1 cellular context compared by ENCODE assay signal in genomic region chrX:72030431-72030830, GRCh38.
A peak's percentile ranks its signal among the peaks of the same experiment; 100 is the strongest.
TF ChIP-seq lines count a peak whose summit lies in the region.

No MANE protein-coding gene starts in this region.

TF ChIP-seq in liver, 16 proteins besides CTCF, POLR2A, EP300 and RAD21 (continued from another document):
- TF ChIP-seq ATF3 (IDR thresholded peaks at IDR 0.05), result no peak
- no peak for TF ChIP-seq JUND (IDR thresholded peaks at IDR 0.05)
- TF ChIP-seq HNF4A (conservative IDR thresholded peaks at IDR 0.05), result no peak
- peak; percentile 29 for TF ChIP-seq FOXA2 (IDR thresholded peaks at IDR 0.05)
- TF ChIP-seq ZBTB33 (IDR thresholded peaks at IDR 0.05), result peak; percentile 10
- no peak for TF ChIP-seq RXRA (IDR thresholded peaks at IDR 0.05)
- no peak for TF ChIP-seq MAX (IDR thresholded peaks at IDR 0.05)
- no peak for TF ChIP-seq GABPA (IDR thresholded peaks at IDR 0.05 in 1 of 2, conservative IDR thresholded peaks at IDR 0.05 in 1 of 2)
- TF ChIP-seq TAF1 (conservative IDR thresholded peaks at IDR 0.05), result no peak
- TF ChIP-seq SP1 (IDR thresholded peaks at IDR 0.05), result peak; percentile 56
- peak; percentile 41 for TF ChIP-seq YY1 (IDR thresholded peaks at IDR 0.05)
- no peak for TF ChIP-seq FOXA1 (IDR thresholded peaks at IDR 0.05)
TF ChIP-seq in liver: peak in this region for 4.
